1 cellular context compared by ENCODE assay signal in genomic region chr1:114164840-114165543, GRCh38.
A peak's percentile ranks its signal among the peaks of the same experiment; 100 is the strongest.
TF ChIP-seq lines count a peak whose summit lies in the region.

No MANE protein-coding gene starts in this region.

TF ChIP-seq in GM12878, 131 proteins besides CTCF, POLR2A, EP300 and RAD21 (continued from another document and continues in another):
- no peak for TF ChIP-seq SP1 (IDR thresholded peaks at IDR 0.05; ENCODE audit: low read depth, low read length)
- TF ChIP-seq, protein P1, sequence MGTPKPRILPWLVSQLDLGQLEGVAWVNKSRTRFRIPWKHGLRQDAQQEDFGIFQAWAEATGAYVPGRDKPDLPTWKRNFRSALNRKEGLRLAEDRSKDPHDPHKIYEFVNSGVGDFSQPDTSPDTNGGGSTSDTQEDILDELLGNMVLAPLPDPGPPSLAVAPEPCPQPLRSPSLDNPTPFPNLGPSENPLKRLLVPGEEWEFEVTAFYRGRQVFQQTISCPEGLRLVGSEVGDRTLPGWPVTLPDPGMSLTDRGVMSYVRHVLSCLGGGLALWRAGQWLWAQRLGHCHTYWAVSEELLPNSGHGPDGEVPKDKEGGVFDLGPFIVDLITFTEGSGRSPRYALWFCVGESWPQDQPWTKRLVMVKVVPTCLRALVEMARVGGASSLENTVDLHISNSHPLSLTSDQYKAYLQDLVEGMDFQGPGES (IDR thresholded peaks at IDR 0.05), result no peak
- TF ChIP-seq, protein P2, sequence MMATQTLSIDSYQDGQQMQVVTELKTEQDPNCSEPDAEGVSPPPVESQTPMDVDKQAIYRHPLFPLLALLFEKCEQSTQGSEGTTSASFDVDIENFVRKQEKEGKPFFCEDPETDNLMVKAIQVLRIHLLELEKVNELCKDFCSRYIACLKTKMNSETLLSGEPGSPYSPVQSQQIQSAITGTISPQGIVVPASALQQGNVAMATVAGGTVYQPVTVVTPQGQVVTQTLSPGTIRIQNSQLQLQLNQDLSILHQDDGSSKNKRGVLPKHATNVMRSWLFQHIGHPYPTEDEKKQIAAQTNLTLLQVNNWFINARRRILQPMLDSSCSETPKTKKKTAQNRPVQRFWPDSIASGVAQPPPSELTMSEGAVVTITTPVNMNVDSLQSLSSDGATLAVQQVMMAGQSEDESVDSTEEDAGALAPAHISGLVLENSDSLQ (IDR thresholded peaks at IDR 0.05), result peak; percentile 84
- TF ChIP-seq ZBTB40 (IDR thresholded peaks at IDR 0.05; ENCODE audit: borderline replicate concordance), result no peak
- no peak for TF ChIP-seq CBFB (IDR thresholded peaks at IDR 0.05; ENCODE audit: low read depth)
- no peak for TF ChIP-seq PML (IDR thresholded peaks at IDR 0.05; ENCODE audit: low read length)
- TF ChIP-seq POLR2AphosphoS2 (IDR thresholded peaks at IDR 0.05; ENCODE audit: low read depth, low read length), result no peak
- TF ChIP-seq ZBTB33 (IDR thresholded peaks at IDR 0.05), result no peak
- TF ChIP-seq NRF1 (conservative IDR thresholded peaks at IDR 0.05; ENCODE audit: low read depth, low read length), result no peak
- TF ChIP-seq FOS (IDR thresholded peaks at IDR 0.05; ENCODE audit: borderline replicate concordance, extremely low read depth, insufficient read length), result no peak
- TF ChIP-seq JUND (IDR thresholded peaks at IDR 0.05; ENCODE audit: low read depth, low read length), result no peak
- TF ChIP-seq YY1 (IDR thresholded peaks at IDR 0.05; ENCODE audit: low read depth, low read length), result no peak
- TF ChIP-seq JUNB (IDR thresholded peaks at IDR 0.05), result peak; percentile 45
- TF ChIP-seq, protein P3, sequence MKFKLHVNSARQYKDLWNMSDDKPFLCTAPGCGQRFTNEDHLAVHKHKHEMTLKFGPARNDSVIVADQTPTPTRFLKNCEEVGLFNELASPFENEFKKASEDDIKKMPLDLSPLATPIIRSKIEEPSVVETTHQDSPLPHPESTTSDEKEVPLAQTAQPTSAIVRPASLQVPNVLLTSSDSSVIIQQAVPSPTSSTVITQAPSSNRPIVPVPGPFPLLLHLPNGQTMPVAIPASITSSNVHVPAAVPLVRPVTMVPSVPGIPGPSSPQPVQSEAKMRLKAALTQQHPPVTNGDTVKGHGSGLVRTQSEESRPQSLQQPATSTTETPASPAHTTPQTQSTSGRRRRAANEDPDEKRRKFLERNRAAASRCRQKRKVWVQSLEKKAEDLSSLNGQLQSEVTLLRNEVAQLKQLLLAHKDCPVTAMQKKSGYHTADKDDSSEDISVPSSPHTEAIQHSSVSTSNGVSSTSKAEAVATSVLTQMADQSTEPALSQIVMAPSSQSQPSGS (IDR thresholded peaks at IDR 0.05; ENCODE audit: low read length), result peak; percentile 48; the same call in 1 of the 2 replicates
- no peak for TF ChIP-seq HCFC1 (IDR thresholded peaks at IDR 0.05; ENCODE audit: low read length)
- TF ChIP-seq NR2F1 (conservative IDR thresholded peaks at IDR 0.05), result 0 out of 2 replicates have a peak, but pooled peaks have one; percentile 26
- no peak for TF ChIP-seq TCF7 (IDR thresholded peaks at IDR 0.05; ENCODE audit: borderline replicate concordance)
- TF ChIP-seq MAX (IDR thresholded peaks at IDR 0.05; ENCODE audit: low read depth, low read length), result no peak
- TF ChIP-seq SPI1 (IDR thresholded peaks at IDR 0.05; ENCODE audit: borderline replicate concordance, insufficient read depth, low read depth, low read length), result no peak
- TF ChIP-seq ASH2L (IDR thresholded peaks at IDR 0.05; ENCODE audit: borderline replicate concordance, low read depth), result no peak
- no peak for TF ChIP-seq NR2C2 (IDR thresholded peaks at IDR 0.05; ENCODE audit: borderline replicate concordance, control insufficient read depth, insufficient read length, low read depth)
- no peak for TF ChIP-seq EED (IDR thresholded peaks at IDR 0.05; ENCODE audit: low read depth)
- TF ChIP-seq, protein P4, sequence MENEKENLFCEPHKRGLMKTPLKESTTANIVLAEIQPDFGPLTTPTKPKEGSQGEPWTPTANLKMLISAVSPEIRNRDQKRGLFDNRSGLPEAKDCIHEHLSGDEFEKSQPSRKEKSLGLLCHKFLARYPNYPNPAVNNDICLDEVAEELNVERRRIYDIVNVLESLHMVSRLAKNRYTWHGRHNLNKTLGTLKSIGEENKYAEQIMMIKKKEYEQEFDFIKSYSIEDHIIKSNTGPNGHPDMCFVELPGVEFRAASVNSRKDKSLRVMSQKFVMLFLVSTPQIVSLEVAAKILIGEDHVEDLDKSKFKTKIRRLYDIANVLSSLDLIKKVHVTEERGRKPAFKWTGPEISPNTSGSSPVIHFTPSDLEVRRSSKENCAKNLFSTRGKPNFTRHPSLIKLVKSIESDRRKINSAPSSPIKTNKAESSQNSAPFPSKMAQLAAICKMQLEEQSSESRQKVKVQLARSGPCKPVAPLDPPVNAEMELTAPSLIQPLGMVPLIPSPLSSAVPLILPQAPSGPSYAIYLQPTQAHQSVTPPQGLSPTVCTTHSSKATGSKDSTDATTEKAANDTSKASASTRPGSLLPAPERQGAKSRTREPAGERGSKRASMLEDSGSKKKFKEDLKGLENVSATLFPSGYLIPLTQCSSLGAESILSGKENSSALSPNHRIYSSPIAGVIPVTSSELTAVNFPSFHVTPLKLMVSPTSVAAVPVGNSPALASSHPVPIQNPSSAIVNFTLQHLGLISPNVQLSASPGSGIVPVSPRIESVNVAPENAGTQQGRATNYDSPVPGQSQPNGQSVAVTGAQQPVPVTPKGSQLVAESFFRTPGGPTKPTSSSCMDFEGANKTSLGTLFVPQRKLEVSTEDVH (IDR thresholded peaks at IDR 0.05; ENCODE audit: low read depth, partially characterized antibody), result no peak
- no peak for TF ChIP-seq ZBED1 (IDR thresholded peaks at IDR 0.05; ENCODE audit: borderline replicate concordance)
- TF ChIP-seq E4F1 (IDR thresholded peaks at IDR 0.05; ENCODE audit: borderline replicate concordance, partially characterized antibody), result no peak
- no peak for TF ChIP-seq KLF5 (IDR thresholded peaks at IDR 0.05; ENCODE audit: partially characterized antibody)
- no peak for TF ChIP-seq NBN (IDR thresholded peaks at IDR 0.05)
- no peak for TF ChIP-seq CBX5 (IDR thresholded peaks at IDR 0.05; ENCODE audit: low read depth)
- TF ChIP-seq MYB (IDR thresholded peaks at IDR 0.05; ENCODE audit: borderline replicate concordance, low read depth, low read length), result no peak
- no peak for TF ChIP-seq CHD2 (IDR thresholded peaks at IDR 0.05; ENCODE audit: borderline replicate concordance, low read depth, low read length)
- peak; percentile 21 for TF ChIP-seq MEF2B (IDR thresholded peaks at IDR 0.05; ENCODE audit: partially characterized antibody, poor library complexity, severe bottlenecking)
- TF ChIP-seq ETV6 (conservative IDR thresholded peaks at IDR 0.05 in 1 of 2, IDR thresholded peaks at IDR 0.05 in 1 of 2; ENCODE audit: borderline replicate concordance in 1 of 2, low read depth in 1 of 2), result no peak
- no peak for TF ChIP-seq MEF2A (IDR thresholded peaks at IDR 0.05; ENCODE audit: insufficient read depth, low read depth, low read length)
- no peak for TF ChIP-seq RB1 (IDR thresholded peaks at IDR 0.05; ENCODE audit: borderline replicate concordance)
- no peak for TF ChIP-seq MTA3 (IDR thresholded peaks at IDR 0.05; ENCODE audit: borderline replicate concordance, low read length)
- TF ChIP-seq NFYA (IDR thresholded peaks at IDR 0.05; ENCODE audit: borderline replicate concordance, low read depth, low read length), result no peak
- TF ChIP-seq, protein P5, sequence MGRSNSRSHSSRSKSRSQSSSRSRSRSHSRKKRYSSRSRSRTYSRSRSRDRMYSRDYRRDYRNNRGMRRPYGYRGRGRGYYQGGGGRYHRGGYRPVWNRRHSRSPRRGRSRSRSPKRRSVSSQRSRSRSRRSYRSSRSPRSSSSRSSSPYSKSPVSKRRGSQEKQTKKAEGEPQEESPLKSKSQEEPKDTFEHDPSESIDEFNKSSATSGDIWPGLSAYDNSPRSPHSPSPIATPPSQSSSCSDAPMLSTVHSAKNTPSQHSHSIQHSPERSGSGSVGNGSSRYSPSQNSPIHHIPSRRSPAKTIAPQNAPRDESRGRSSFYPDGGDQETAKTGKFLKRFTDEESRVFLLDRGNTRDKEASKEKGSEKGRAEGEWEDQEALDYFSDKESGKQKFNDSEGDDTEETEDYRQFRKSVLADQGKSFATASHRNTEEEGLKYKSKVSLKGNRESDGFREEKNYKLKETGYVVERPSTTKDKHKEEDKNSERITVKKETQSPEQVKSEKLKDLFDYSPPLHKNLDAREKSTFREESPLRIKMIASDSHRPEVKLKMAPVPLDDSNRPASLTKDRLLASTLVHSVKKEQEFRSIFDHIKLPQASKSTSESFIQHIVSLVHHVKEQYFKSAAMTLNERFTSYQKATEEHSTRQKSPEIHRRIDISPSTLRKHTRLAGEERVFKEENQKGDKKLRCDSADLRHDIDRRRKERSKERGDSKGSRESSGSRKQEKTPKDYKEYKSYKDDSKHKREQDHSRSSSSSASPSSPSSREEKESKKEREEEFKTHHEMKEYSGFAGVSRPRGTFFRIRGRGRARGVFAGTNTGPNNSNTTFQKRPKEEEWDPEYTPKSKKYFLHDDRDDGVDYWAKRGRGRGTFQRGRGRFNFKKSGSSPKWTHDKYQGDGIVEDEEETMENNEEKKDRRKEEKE (IDR thresholded peaks at IDR 0.05), result no peak
- TF ChIP-seq, protein P6, sequence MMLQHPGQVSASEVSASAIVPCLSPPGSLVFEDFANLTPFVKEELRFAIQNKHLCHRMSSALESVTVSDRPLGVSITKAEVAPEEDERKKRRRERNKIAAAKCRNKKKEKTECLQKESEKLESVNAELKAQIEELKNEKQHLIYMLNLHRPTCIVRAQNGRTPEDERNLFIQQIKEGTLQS (IDR thresholded peaks at IDR 0.05; ENCODE audit: borderline replicate concordance, extremely low read depth, low read depth, low read length), result no peak
- TF ChIP-seq ATF7 (IDR thresholded peaks at IDR 0.05; ENCODE audit: low read depth), result peak; percentile 21; the same call in 1 of the 2 replicates
- TF ChIP-seq SIX5 (IDR thresholded peaks at IDR 0.05; ENCODE audit: low read depth, low read length, severe bottlenecking), result no peak
